1 cellular context compared by ENCODE assay signal in genomic region chr1:41530411-41530810, GRCh38.
TF ChIP-seq lines count a peak whose summit lies in the region.

No MANE protein-coding gene starts in this region.

TF ChIP-seq in HEK293T, 16 proteins besides CTCF, POLR2A, EP300 and RAD21 (continued from another document):
- TF ChIP-seq PKNOX1 (IDR thresholded peaks at IDR 0.05) (no peak), SP1 (IDR thresholded peaks at IDR 0.05) (no peak), HDGF (IDR thresholded peaks at IDR 0.05; ENCODE audit: borderline replicate concordance) (no peak)
